1 cellular context compared by ENCODE assay signal in the genomic region with DNA sequence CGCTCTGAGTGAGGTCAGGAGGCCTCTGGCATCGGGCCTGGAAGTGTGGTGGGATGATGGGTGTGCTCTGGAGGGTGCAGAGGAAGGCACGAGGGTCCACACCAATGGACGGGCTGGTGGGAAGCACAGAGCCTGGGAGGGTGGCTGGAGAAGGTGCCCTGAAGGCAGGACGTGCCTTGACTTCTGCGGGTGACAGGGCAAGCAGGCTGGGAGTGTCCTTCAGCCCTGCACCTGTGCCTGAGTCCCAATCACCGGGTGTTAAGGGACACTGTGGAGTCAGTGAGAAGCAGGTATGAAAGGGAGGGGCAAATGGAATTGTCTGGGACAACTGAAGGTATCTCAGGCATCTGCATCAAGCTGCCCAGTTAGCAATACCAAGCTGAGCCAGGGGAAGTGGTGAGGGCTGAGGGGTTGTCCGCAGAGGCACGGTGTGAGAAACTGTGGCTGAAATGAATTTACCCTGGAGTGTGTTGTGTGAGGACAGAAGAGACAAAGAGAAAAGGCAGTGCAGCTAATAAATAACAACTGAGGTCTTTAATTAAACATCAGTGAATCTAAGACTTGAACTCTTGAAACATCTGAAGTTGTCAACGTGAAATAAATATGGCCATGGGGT.
TF ChIP-seq lines count a peak whose summit lies in the region.

No MANE protein-coding gene starts in this region.

TF ChIP-seq in H1, 55 proteins besides CTCF, POLR2A, EP300 and RAD21:
- TF ChIP-seq YY1 (IDR thresholded peaks at IDR 0.05; ENCODE audit: low read depth, low read length) (no peak), SIX5 (IDR thresholded peaks at IDR 0.05; ENCODE audit: low read depth, low read length) (no peak), SIRT6 (IDR thresholded peaks at IDR 0.05; ENCODE audit: low read length) (no peak), SUZ12 (IDR thresholded peaks at IDR 0.05; ENCODE audit: low read length) (no peak), SP4 (IDR thresholded peaks at IDR 0.05; ENCODE audit: low read length) (no peak), CREB1 (IDR thresholded peaks at IDR 0.05) (no peak), TAF7 (optimal IDR thresholded peaks at IDR 0.05; ENCODE audit: borderline replicate concordance, low read depth, low read length) (no peak), CBX8 (IDR thresholded peaks at IDR 0.05; ENCODE audit: borderline replicate concordance, low read depth, low read length) (no peak), BRCA1 (IDR thresholded peaks at IDR 0.05; ENCODE audit: low read depth, low read length) (no peak), RBBP5 (IDR thresholded peaks at IDR 0.05; ENCODE audit: borderline replicate concordance, low read depth, low read length) (no peak), NANOG (IDR thresholded peaks at IDR 0.05; ENCODE audit: insufficient read depth, low read depth, low read length, poor library complexity, severe bottlenecking) (no peak), NRF1 (IDR thresholded peaks at IDR 0.05; ENCODE audit: low read depth, low read length) (no peak), RNF2 (IDR thresholded peaks at IDR 0.05; ENCODE audit: borderline replicate concordance, low read depth, low read length, missing control alignments, poor library complexity, severe bottlenecking) (no peak), SP1 (IDR thresholded peaks at IDR 0.05; ENCODE audit: low read depth, low read length) (no peak), CTBP2 (IDR thresholded peaks at IDR 0.05; ENCODE audit: borderline replicate concordance, insufficient read depth, insufficient read length, low read length) (no peak), CHD2 (IDR thresholded peaks at IDR 0.05; ENCODE audit: low read length) (no peak), JUN (IDR thresholded peaks at IDR 0.05; ENCODE audit: low read depth, low read length) (no peak), POLR2AphosphoS5 (IDR thresholded peaks at IDR 0.05; ENCODE audit: low read depth, low read length) (no peak), PHF8 (conservative IDR thresholded peaks at IDR 0.05; ENCODE audit: low read depth, low read length) (no peak)
- TF ChIP-seq, protein P1, sequence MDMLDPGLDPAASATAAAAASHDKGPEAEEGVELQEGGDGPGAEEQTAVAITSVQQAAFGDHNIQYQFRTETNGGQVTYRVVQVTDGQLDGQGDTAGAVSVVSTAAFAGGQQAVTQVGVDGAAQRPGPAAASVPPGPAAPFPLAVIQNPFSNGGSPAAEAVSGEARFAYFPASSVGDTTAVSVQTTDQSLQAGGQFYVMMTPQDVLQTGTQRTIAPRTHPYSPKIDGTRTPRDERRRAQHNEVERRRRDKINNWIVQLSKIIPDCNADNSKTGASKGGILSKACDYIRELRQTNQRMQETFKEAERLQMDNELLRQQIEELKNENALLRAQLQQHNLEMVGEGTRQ (IDR thresholded peaks at IDR 0.05; ENCODE audit: low read length): no peak
